In the genomic region with DNA sequence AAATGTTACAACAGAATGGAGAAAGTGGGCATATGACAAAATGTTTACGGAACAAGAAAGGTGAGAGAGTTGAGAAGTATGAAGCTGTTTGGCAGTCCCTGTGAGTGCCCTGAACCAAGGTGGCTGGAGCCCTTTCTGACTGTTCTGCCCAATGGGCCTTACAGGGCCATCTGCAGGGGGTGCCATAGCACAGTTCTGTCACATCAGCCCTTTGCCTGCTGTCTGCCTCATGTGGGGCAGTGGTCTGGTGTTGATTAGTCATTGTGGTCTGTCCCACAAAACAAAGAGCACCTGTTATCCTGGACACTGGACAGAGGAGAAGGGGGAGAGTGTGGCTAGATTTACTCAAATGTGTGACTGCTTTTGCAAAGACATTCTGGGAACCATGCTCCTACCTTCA, we compare ENCODE assay signal across 10 cellular contexts. TPM values are rescaled to one million over a fixed set of nuclear protein-coding genes. Genes with fewer than 3 reads are reported as not detected.
DNase-seq lines count a peak whose midpoint lies in the region; ATAC-seq, FAIRE-seq and TF ChIP-seq lines count a peak whose summit lies in the region.
"Had no signal": no experiment of that assay in that cellular context is flagged by ENCODE, and none has a peak within 500 bp of the region (broad histone marks: within the 10 kb centered on the region; RNA-seq: fewer than 3 reads in every experiment).

No MANE protein-coding gene starts in this region.

- no peaks in the 10 kb centered on the region for H3K79me2 ChIP-seq in OCI-LY3 (ENCODE audit: low read length)

- no peaks in the 10 kb centered on the region for H3K9me3 ChIP-seq in OCI-LY3 (ENCODE audit: insufficient read depth, low read length)
- H3K9me3 ChIP-seq in kidney (ENCODE audit: control insufficient read depth in 1 of 2, low read length in 2 of 2) = no peaks in the 10 kb centered on the region
- peaks cover 14% of the 10 kb centered on the region for H3K9me3 ChIP-seq in left ventricle myocardium inferior (replicated peaks)
- H3K9me3 ChIP-seq: ovary had no signal

- intact Hi-C loops in kidney (cut with DNase I) = no loop called here
- intact Hi-C loops in left ventricle myocardium inferior (cut with micrococcal nuclease) = no loop called here

- H3K4me2 ChIP-seq in OCI-LY3 (ENCODE audit: low read length) = peak overlapping the region; percentile 32

- H3K27ac ChIP-seq in OCI-LY3 (ENCODE audit: low read length) (no peak overlapping the region), kidney (ENCODE audit: low read depth in 2 of 2, low read length in 2 of 2) (no peak overlapping the region), left ventricle myocardium inferior (replicated peaks) (no peak overlapping the region)
- H3K27ac ChIP-seq: ovary had no signal

- H3K36me3 ChIP-seq in OCI-LY3 (replicated peaks; ENCODE audit: low read depth, low read length) = no peaks in the 10 kb centered on the region
- H3K36me3 ChIP-seq in kidney (ENCODE audit: control insufficient read depth in 1 of 2, insufficient read depth in 2 of 2, low read length in 2 of 2) = no peaks in the 10 kb centered on the region
- H3K36me3 ChIP-seq in left ventricle myocardium inferior = no peaks in the 10 kb centered on the region
- H3K36me3 ChIP-seq: ovary had no signal

- no peak overlapping the region for H3K4me3 ChIP-seq in OCI-LY3 (ENCODE audit: low read length)
- H3K4me3 ChIP-seq in kidney (ENCODE audit: low read length in 2 of 2) = no peak overlapping the region
- no peak overlapping the region for H3K4me3 ChIP-seq in left ventricle myocardium inferior
- H3K4me3 ChIP-seq: ovary had no signal

- DNase-seq in ACHN (peak; percentile 25), GM20000 (ENCODE audit: low spot score) (no peak), kidney (no peak), middle frontal gyrus (ENCODE audit: extremely low spot score, low spot score) (no peak), left ventricle myocardium inferior (no peak)
- DNase-seq: NCI-H1105, ovary had no signal

- H3K9ac ChIP-seq in OCI-LY3 (ENCODE audit: low read length) (no peak overlapping the region), kidney (ENCODE audit: low read length in 2 of 2) (no peak overlapping the region)

- no peaks in the 10 kb centered on the region for H4K20me1 ChIP-seq in OCI-LY3 (ENCODE audit: insufficient read depth, low read length)

- in situ Hi-C loops in ACHN (cut with HindIII; ENCODE audit: low pct_ligation_motif_present, low pct_unique_long_range_greater_than_20kb, low sequenced_read_pairs) = no loop called here

- H2AFZ ChIP-seq in OCI-LY3 (ENCODE audit: low read depth, low read length) = no peak overlapping the region

- H3K27me3 ChIP-seq in OCI-LY3 (ENCODE audit: low read depth, low read length) = no peaks in the 10 kb centered on the region
- no peaks in the 10 kb centered on the region for H3K27me3 ChIP-seq in left ventricle myocardium inferior (ENCODE audit: low read depth)
- H3K27me3 ChIP-seq: ovary had no signal

- TF ChIP-seq CTCF in OCI-LY3 (IDR thresholded peaks at IDR 0.05; ENCODE audit: low read depth, low read length) (peak; percentile 11; the same call in 1 of the 2 replicates), GM20000 (IDR thresholded peaks at IDR 0.05; ENCODE audit: extremely low read depth, missing control alignments) (no peak), kidney (IDR thresholded peaks at IDR 0.05; ENCODE audit: borderline replicate concordance, extremely low read depth, insufficient read depth) (no peak), left ventricle myocardium inferior (IDR thresholded peaks at IDR 0.05; ENCODE audit: borderline replicate concordance) (no peak)

- no peak for FAIRE-seq in kidney (lab: Jason Lieb, UNC)

- H3K4me1 ChIP-seq in OCI-LY3 (ENCODE audit: low read length) (peaks cover 10% of the 10 kb centered on the region), kidney (ENCODE audit: control insufficient read depth in 1 of 2, insufficient read depth in 1 of 2, low read depth in 1 of 2, low read length in 2 of 2) (no peaks in the 10 kb centered on the region), left ventricle myocardium inferior (peaks cover 11% of the 10 kb centered on the region)

- ATAC-seq in GM19324 (IDR thresholded peaks at IDR 0.05; ENCODE audit: low FRiP score, unreplicated experiment) (peak; percentile 44), HG02870 (IDR thresholded peaks at IDR 0.05; ENCODE audit: unreplicated experiment) (peak; percentile 20)

RNA-seq across cellular contexts. Expression of gene OSBPL3, which starts 51.5 kb away (rescaled TPM):
- total RNA-seq in kidney (40.5 TPM), left ventricle myocardium inferior (4.3 TPM)
- 8.6 TPM for polyA plus RNA-seq in kidney (ENCODE audit: insufficient read depth, low read depth, low replicate concordance)
